14 cellular contexts compared by ENCODE assay signal in genomic region chr17:48506246-48506645, GRCh38. TPM values are rescaled to one million over a fixed set of nuclear protein-coding genes. Genes with fewer than 3 reads are reported as not detected.
A peak's percentile ranks its signal among the peaks of the same experiment; 100 is the strongest.
DNase-seq lines count a peak whose midpoint lies in the region; ATAC-seq and TF ChIP-seq lines count a peak whose summit lies in the region.
"Had no signal": no experiment of that assay in that cellular context is flagged by ENCODE, and none has a peak within 500 bp of the region (broad histone marks: within the 10 kb centered on the region; RNA-seq: fewer than 3 reads in every experiment).

No MANE protein-coding gene starts in this region.

- TF ChIP-seq CTCF in astrocyte of the spinal cord (IDR thresholded peaks at IDR 0.05; ENCODE audit: low read depth, low read length) = peak; percentile 15
- peak; percentile 20 for TF ChIP-seq CTCF in neural crest cell (conservative IDR thresholded peaks at IDR 0.05)

- DNase-seq in T-helper 2 cell treated with Interferon-gamma antibody and Interleukin-4, amounts not matched to agents 5 μg/mL and 100 μg/mL, for 36 hours (ENCODE audit: low spot score) = no peak
- no peak for DNase-seq in T-helper 2 cell
- DNase-seq in LHCN-M2 (ENCODE audit: low read depth) = peak; percentile 46
- no peak for DNase-seq in astrocyte of the spinal cord (ENCODE audit: low read depth, low spot score)
- no peak for DNase-seq in neural crest cell (ENCODE audit: low read depth, low spot score)
- DNase-seq in NCI-H82 treated with DMSO at 0.1 percent for 48 hours (lab: John Stamatoyannopoulos, UW; ENCODE audit: unreplicated experiment) = no peak
- DNase-seq: activated gamma-delta T cell, DMS 273 treated with DMSO at 0.1 percent for 48 hours had no signal

- peak overlapping the region; percentile 82 for H3K27ac Mint-ChIP-seq in T-helper 2 cell treated with Interferon-gamma antibody and Interleukin-4, amounts not matched to agents 5 μg/mL and 100 μg/mL, for 36 hours
- no peak overlapping the region for H3K27ac Mint-ChIP-seq in neural crest cell (ENCODE audit: unreplicated experiment)

- peaks cover 19% of the 10 kb centered on the region for H3K27me3 Mint-ChIP-seq in T-helper 2 cell treated with Interferon-gamma antibody and Interleukin-4, amounts not matched to agents 5 μg/mL and 100 μg/mL, for 36 hours (ENCODE audit: low read depth)
- H3K27me3 Mint-ChIP-seq in neural crest cell (ENCODE audit: low read depth) = peaks cover 84% of the 10 kb centered on the region

- peak overlapping the region; percentile 22 for H3K4me3 Mint-ChIP-seq in T-helper 2 cell treated with Interferon-gamma antibody and Interleukin-4, amounts not matched to agents 5 μg/mL and 100 μg/mL, for 36 hours
- no peak overlapping the region for H3K4me3 Mint-ChIP-seq in neural crest cell

- no peak overlapping the region for H3K4me3 ChIP-seq in astrocyte of the spinal cord (ENCODE audit: low read depth, low read length)

- peaks cover 36% of the 10 kb centered on the region for H3K4me1 Mint-ChIP-seq in T-helper 2 cell treated with Interferon-gamma antibody and Interleukin-4, amounts not matched to agents 5 μg/mL and 100 μg/mL, for 36 hours (ENCODE audit: low read depth)
- no peaks in the 10 kb centered on the region for H3K4me1 Mint-ChIP-seq in neural crest cell

- no peaks in the 10 kb centered on the region for H3K9me3 Mint-ChIP-seq in T-helper 2 cell treated with Interferon-gamma antibody and Interleukin-4, amounts not matched to agents 5 μg/mL and 100 μg/mL, for 36 hours
- peaks cover 2% of the 10 kb centered on the region for H3K9me3 Mint-ChIP-seq in neural crest cell

- no peak for ATAC-seq in HG02759 (IDR thresholded peaks at IDR 0.05; ENCODE audit: unreplicated experiment)
- ATAC-seq in HG02798 (IDR thresholded peaks at IDR 0.05; ENCODE audit: poor library complexity, unreplicated experiment) = no peak

- H3K36me3 Mint-ChIP-seq in T-helper 2 cell treated with Interferon-gamma antibody and Interleukin-4, amounts not matched to agents 5 μg/mL and 100 μg/mL, for 36 hours (ENCODE audit: low read depth) = no peaks in the 10 kb centered on the region
- H3K36me3 Mint-ChIP-seq in neural crest cell (ENCODE audit: low read depth) = no peaks in the 10 kb centered on the region

- in situ Hi-C loops in astrocyte of the spinal cord (cut with HindIII; ENCODE audit: low sequenced_read_pairs) = no loop called here

RNA-seq across cellular contexts. Expression of gene HOXB1, which starts 24.6 kb away (rescaled TPM):
- total RNA-seq in LHCN-M2 (2014; rRNA removed) = not detected in 2 replicates
- polyA plus RNA-seq in LHCN-M2 (2012) = not detected
- 2.7 and 3.6 TPM in 2 replicates for total RNA-seq in neural crest cell
- total RNA-seq: bronchial epithelial cell, glomerular endothelial cell, mesenteric fat pad, subcutaneous adipose tissue had no signal

RNA-seq across cellular contexts. Expression of gene HOXB2, which starts 38.7 kb away (rescaled TPM):
- 59.3 and 65.3 TPM in 2 replicates for total RNA-seq in LHCN-M2 (2014; rRNA removed)
- 30.4 TPM for polyA plus RNA-seq in LHCN-M2 (2012)
- total RNA-seq in neural crest cell = 60.0 and 60.9 TPM in 2 replicates
- total RNA-seq: bronchial epithelial cell had no signal
